8 cellular contexts compared by ENCODE assay signal in genomic region chr6:15245361-15246216, GRCh38. TPM values are rescaled to one million over a fixed set of nuclear protein-coding genes. Genes with fewer than 3 reads are reported as not detected.
DNase-seq lines count a peak whose midpoint lies in the region; ATAC-seq, FAIRE-seq and TF ChIP-seq lines count a peak whose summit lies in the region.

Gene JARID2, plus strand, starts transcription at chr6:15246069. Its CDS starts 471 bp downstream, at chr6:15246540.

- peak; percentile 57 for ATAC-seq in GM21515 (IDR thresholded peaks at IDR 0.05; ENCODE audit: unreplicated experiment)

- peaks cover 37% of the 10 kb centered on the region for H3K4me1 ChIP-seq in OCI-LY1 (ENCODE audit: insufficient read depth, low read length, severe bottlenecking)

- H3K27me3 Mint-ChIP-seq in mesothelial cell of epicardium (ENCODE audit: low read depth): no peaks in the 10 kb centered on the region

- H3K9me3 Mint-ChIP-seq in mesothelial cell of epicardium: no peaks in the 10 kb centered on the region

- no peaks in the 10 kb centered on the region for H3K36me3 Mint-ChIP-seq in mesothelial cell of epicardium

- 0 out of 2 replicates have a peak within 1 kb of the TSS, but pooled peaks have one; percentile 22 for H2AFZ ChIP-seq in OCI-LY1 (ENCODE audit: low read length)

- FAIRE-seq in D721Med (lab: Jason Lieb, UNC) (no peak), endometrium (lab: Jason Lieb, UNC) (peak; percentile 83)

- peak within 1 kb of the TSS; percentile 99 for H3K4me3 Mint-ChIP-seq in mesothelial cell of epicardium

- TF ChIP-seq CTCF in D721Med (IDR thresholded peaks at IDR 0.05; ENCODE audit: insufficient read depth, missing control alignments): no peak
- no peak for TF ChIP-seq CTCF in OCI-LY1 (IDR thresholded peaks at IDR 0.05; ENCODE audit: low read length)
- no peak for TF ChIP-seq CTCF in mesothelial cell of epicardium (IDR thresholded peaks at IDR 0.05; ENCODE audit: unreplicated experiment)

- no peaks in the 10 kb centered on the region for H3K9me3 ChIP-seq in OCI-LY1 (ENCODE audit: low read length)

- H3K4me2 ChIP-seq in OCI-LY1 (ENCODE audit: low read length): peak within 1 kb of the TSS; percentile 99

- peak; percentile 82 for DNase-seq in D721Med (ENCODE audit: insufficient read length, low spot score)
- DNase-seq in HuH-7 (ENCODE audit: low spot score): peak; percentile 91
- peak; percentile 95 for DNase-seq in activated CD8-positive, alpha-beta memory T cell treated with anti-CD3 and anti-CD28 coated beads, Interleukin-2, amount 50 U/mL, for 4 hours
- peak; percentile 93 to 95 for DNase-seq in mesothelial cell of epicardium (ENCODE audit: low spot score in 2 of 2, unreplicated experiment in 2 of 2)
- DNase-seq in stimulated activated CD8-positive, alpha-beta memory T cell treated with anti-CD3 and anti-CD28 coated beads, Interleukin-15, amount 100 ng/mL, for 4 hours (ENCODE audit: low read depth in 2 of 2): peak; percentile 90 to 93

- no peaks in the 10 kb centered on the region for H3K79me2 ChIP-seq in OCI-LY1 (ENCODE audit: insufficient read depth, low read length)

- peak within 1 kb of the TSS; percentile 99 for H3K27ac Mint-ChIP-seq in mesothelial cell of epicardium

- 0 out of 2 replicates have a peak, but pooled peaks cover 4% of the 10 kb centered on the region for H3K27me3 ChIP-seq in OCI-LY1 (ENCODE audit: insufficient read depth, low read length)

- H3K9me2 ChIP-seq in OCI-LY1 (ENCODE audit: low read depth, low read length): no peaks in the 10 kb centered on the region

- H3K36me3 ChIP-seq in OCI-LY1 (ENCODE audit: insufficient read depth, low read length): no peaks in the 10 kb centered on the region

- peaks cover 6% of the 10 kb centered on the region; the same call in 1 of the 2 replicates for H3F3A ChIP-seq in OCI-LY1 (ENCODE audit: insufficient read depth, low read length)

- peak within 1 kb of the TSS; percentile 79 for H3K9ac ChIP-seq in OCI-LY1 (ENCODE audit: low read length)

- H3K4me1 Mint-ChIP-seq in mesothelial cell of epicardium: peaks cover 29% of the 10 kb centered on the region

- peak within 1 kb of the TSS; percentile 34 for H3K27ac ChIP-seq in OCI-LY1 (ENCODE audit: low read depth, low read length, poor library complexity, severe bottlenecking)

- peak within 1 kb of the TSS; percentile 81 for H3K4me3 ChIP-seq in OCI-LY1 (ENCODE audit: low read depth, low read length, poor library complexity, severe bottlenecking)

- H4K20me1 ChIP-seq in OCI-LY1 (ENCODE audit: insufficient read depth, low read length): no peaks in the 10 kb centered on the region

RNA-seq across cellular contexts. Expression of gene JARID2, which starts in this region (rescaled TPM):
- 35.2 to 36.3 TPM (median 35.3 TPM) in 3 replicates for total RNA-seq in mesothelial cell of epicardium

Comparison
In these comparisons a context has a peak if more than half of its experiments do, and no peak if none do; other contexts are left out.
1. Peak in every context shown above with its lines: DNase-seq, ATAC-seq, H3K4me3 ChIP-seq and H3K27ac ChIP-seq.